11 cellular contexts compared by ENCODE assay signal in genomic region chr17:49190932-49191331, GRCh38. TPM values are rescaled to one million over a fixed set of nuclear protein-coding genes. Genes with fewer than 3 reads are reported as not detected.
DNase-seq lines count a peak whose midpoint lies in the region; ATAC-seq and TF ChIP-seq lines count a peak whose summit lies in the region.
"Had no signal": no experiment of that assay in that cellular context is flagged by ENCODE, and none has a peak within 500 bp of the region (broad histone marks: within the 10 kb centered on the region; RNA-seq: fewer than 3 reads in every experiment).

No MANE protein-coding gene starts in this region.

- H3K36me3 Mint-ChIP-seq in activated naive CD8-positive, alpha-beta T cell, result no peaks in the 10 kb centered on the region

- H3K18ac ChIP-seq in trophoblast cell (ENCODE audit: low read length), result no peak overlapping the region

- no CpG with 5 or more reads among the region's 4 CpGs for WGBS in trophoblast cell (ENCODE audit: extremely low coverage, insufficient coverage, insufficient read length)

- H4K20me1 ChIP-seq in Karpas-422 (ENCODE audit: insufficient read depth, low read depth, low read length), result no peaks in the 10 kb centered on the region

- no peaks in the 10 kb centered on the region for H3K9me2 ChIP-seq in Karpas-422 (replicated peaks; ENCODE audit: insufficient read depth, low read length)

- no peak overlapping the region for H2BK120ac ChIP-seq in trophoblast cell (ENCODE audit: insufficient read depth, low read length, poor library complexity)

- H3K14ac ChIP-seq in trophoblast cell (ENCODE audit: low read length), result no peak overlapping the region

- H3K4me3 ChIP-seq in Karpas-422 (ENCODE audit: low read length), result no peak overlapping the region
- peak overlapping the region; percentile 39 for H3K4me3 ChIP-seq in trophoblast cell (ENCODE audit: low read depth, low read length)
- H3K4me3 ChIP-seq in ascending aorta, result no peak overlapping the region

- H4K12ac ChIP-seq in trophoblast cell (ENCODE audit: low read depth, low read length), result no peak overlapping the region

- no peaks in the 10 kb centered on the region for H3K27me3 Mint-ChIP-seq in activated naive CD8-positive, alpha-beta T cell

- H3K4me3 Mint-ChIP-seq in activated naive CD8-positive, alpha-beta T cell, result peak overlapping the region; percentile 44

- H3K27ac Mint-ChIP-seq in activated naive CD8-positive, alpha-beta T cell, result peak overlapping the region; percentile 73

- no peak overlapping the region for H4K8ac ChIP-seq in trophoblast cell (ENCODE audit: low read depth, low read length)

- H3K23ac ChIP-seq in trophoblast cell (ENCODE audit: low read length), result no peak overlapping the region

- H3K9me3 ChIP-seq in Karpas-422 (ENCODE audit: low read length) (no peaks in the 10 kb centered on the region), trophoblast cell (ENCODE audit: insufficient read depth, low read depth, low read length) (no peaks in the 10 kb centered on the region), ascending aorta (no peaks in the 10 kb centered on the region)

- peaks cover 39% of the 10 kb centered on the region for H3K4me1 ChIP-seq in Karpas-422 (ENCODE audit: low read length)
- peaks cover 2 to 3% of the 10 kb centered on the region in 2 experiments for H3K4me1 ChIP-seq in trophoblast cell (ENCODE audit: control insufficient read depth in 1 of 2, insufficient read depth in 2 of 2, low read length in 2 of 2)
- H3K4me1 ChIP-seq in ascending aorta, result peaks cover 0 to 3% of the 10 kb centered on the region in 2 donors

- DNase-seq in NCI-H82 (lab: John Stamatoyannopoulos, UW) (peak; percentile 55), NCI-H82 treated with DMSO at 0.1 percent for 48 hours (lab: John Stamatoyannopoulos, UW; ENCODE audit: unreplicated experiment) (no peak), Karpas-422 (peak; percentile 69), trophoblast cell (no peak), ascending aorta (ENCODE audit: low spot score in 2 of 2) (no peak)
- DNase-seq: activated T-cell treated with anti-CD3 and anti-CD28 coated beads for 4 hours, caudate nucleus had no signal

- H3K79me2 ChIP-seq in Karpas-422 (ENCODE audit: low read length), result no peaks in the 10 kb centered on the region
- peaks cover 2% of the 10 kb centered on the region for H3K79me2 ChIP-seq in trophoblast cell (ENCODE audit: control insufficient read depth, insufficient read depth, low read length, poor library complexity)

- H2BK5ac ChIP-seq in trophoblast cell (ENCODE audit: low read depth, low read length, poor library complexity), result no peak overlapping the region

- peak overlapping the region; percentile 55; the same call in 1 of the 2 replicates for H2AFZ ChIP-seq in Karpas-422 (ENCODE audit: low read length)
- H2AFZ ChIP-seq in trophoblast cell (ENCODE audit: insufficient read depth, low read length, poor library complexity), result no peak overlapping the region

- H3K27me3 ChIP-seq in Karpas-422 (ENCODE audit: low read length) (no peaks in the 10 kb centered on the region), trophoblast cell (ENCODE audit: insufficient read depth, low read length) (no peaks in the 10 kb centered on the region), ascending aorta (no peaks in the 10 kb centered on the region)

- ATAC-seq in HG03571 (IDR thresholded peaks at IDR 0.05; ENCODE audit: unreplicated experiment) (no peak), HG02884 (IDR thresholded peaks at IDR 0.05; ENCODE audit: unreplicated experiment) (no peak)

- H2AK5ac ChIP-seq in trophoblast cell (ENCODE audit: low read length), result no peak overlapping the region

- no peak overlapping the region for H3K4ac ChIP-seq in trophoblast cell (ENCODE audit: low read depth, low read length)

- no peak overlapping the region for H2BK12ac ChIP-seq in trophoblast cell (ENCODE audit: low read length)

- peak overlapping the region; percentile 12; the same call in 1 of the 2 replicates for H3K9ac ChIP-seq in Karpas-422 (ENCODE audit: low read length)
- H3K9ac ChIP-seq in trophoblast cell (ENCODE audit: low read length), result peak overlapping the region; percentile 49

- peak overlapping the region; percentile 97; the same call in 1 of the 2 replicates for H3K27ac ChIP-seq in Karpas-422 (ENCODE audit: low read length)
- no peak overlapping the region for H3K27ac ChIP-seq in trophoblast cell (ENCODE audit: low read depth, low read length)
- H3K27ac ChIP-seq in ascending aorta, result no peak overlapping the region

- no peaks in the 10 kb centered on the region for H3K9me3 Mint-ChIP-seq in activated naive CD8-positive, alpha-beta T cell (ENCODE audit: low read depth)

- no peak overlapping the region for H4K91ac ChIP-seq in trophoblast cell (ENCODE audit: low read depth, low read length)

- H3K36me3 ChIP-seq in Karpas-422 (ENCODE audit: insufficient read depth, low read length) (no peaks in the 10 kb centered on the region), trophoblast cell (ENCODE audit: control insufficient read depth in 1 of 2, insufficient read depth in 2 of 2, low read length in 2 of 2) (no peaks in the 10 kb centered on the region), ascending aorta (no peaks in the 10 kb centered on the region)

- peaks cover 27% of the 10 kb centered on the region for H3K4me1 Mint-ChIP-seq in activated naive CD8-positive, alpha-beta T cell (ENCODE audit: low read depth)

- peaks cover 4% of the 10 kb centered on the region for H3K79me1 ChIP-seq in trophoblast cell (ENCODE audit: low read length)

- no peak for TF ChIP-seq CTCF in ascending aorta (IDR thresholded peaks at IDR 0.05)

- H3K4me2 ChIP-seq in Karpas-422 (ENCODE audit: low read depth, low read length, poor library complexity, severe bottlenecking) (peak overlapping the region; percentile 99), trophoblast cell (ENCODE audit: low read length) (no peak overlapping the region)

- intact Hi-C loops in ascending aorta (cut with DNase I), result loop anchor here (10.0 kb wide), 2 partner anchors 224 to 1136 kb away; partner anchors contain the start of gene PHB1

RNA-seq across cellular contexts. Expression of gene GNGT2, which starts 19.4 kb away (rescaled TPM):
- 25.3 and 40.2 TPM in 2 replicates for total RNA-seq in Karpas-422 (2014; rRNA removed; shearing (Covaris generic); ENCODE audit: low replicate concordance)
- polyA plus RNA-seq in trophoblast cell (2013), result 0.23 and 0.24 TPM in 2 replicates
- total RNA-seq in ascending aorta, result not detected

RNA-seq across cellular contexts. Expression of gene ABI3, which starts 19.6 kb away (rescaled TPM):
- total RNA-seq in Karpas-422 (2014; rRNA removed; shearing (Covaris generic); ENCODE audit: low replicate concordance), result 20.2 and 29.9 TPM in 2 replicates
- 0.15 and 0.21 TPM in 2 replicates for polyA plus RNA-seq in trophoblast cell (2013)
- 35.1 TPM for total RNA-seq in ascending aorta
- total RNA-seq: H4 had no signal

RNA-seq across cellular contexts. Expression of gene PHOSPHO1, which starts 39.7 kb away (rescaled TPM):
- 2.3 TPM in 1 of 2 replicates, not detected in the other for total RNA-seq in Karpas-422 (2014; rRNA removed; shearing (Covaris generic); ENCODE audit: low replicate concordance)
- polyA plus RNA-seq in trophoblast cell (2013), result 86.2 and 88.4 TPM in 2 replicates
- total RNA-seq in ascending aorta, result not detected

RNA-seq across cellular contexts. Expression of gene B4GALNT2, which starts 58.4 kb away (rescaled TPM):
- not detected in 2 replicates for total RNA-seq in Karpas-422 (2014; rRNA removed; shearing (Covaris generic); ENCODE audit: low replicate concordance)
- 0.01 TPM in 1 of 2 replicates, not detected in the other for polyA plus RNA-seq in trophoblast cell (2013)
- not detected for total RNA-seq in ascending aorta
- total RNA-seq: H4 had no signal

Comparison
In these comparisons a context has a peak if more than half of its experiments do, and no peak if none do; other contexts are left out.
1. DNase-seq: peak in NCI-H82 (single experiment) and Karpas-422 (single experiment); none in NCI-H82 treated with DMSO at 0.1 percent for 48 hours (single experiment), trophoblast cell (0 of 2) and ascending aorta (0 of 2).
2. RNA of gene GNGT2, which starts 19.4 kb away (total RNA-seq): 25.3 to 40.2 TPM in Karpas-422; not detected in ascending aorta (single experiment); every median in the first group is over 10 times any median in the second.